Comparison of ENCODE assay signal across 34 cellular contexts in the genomic region with DNA sequence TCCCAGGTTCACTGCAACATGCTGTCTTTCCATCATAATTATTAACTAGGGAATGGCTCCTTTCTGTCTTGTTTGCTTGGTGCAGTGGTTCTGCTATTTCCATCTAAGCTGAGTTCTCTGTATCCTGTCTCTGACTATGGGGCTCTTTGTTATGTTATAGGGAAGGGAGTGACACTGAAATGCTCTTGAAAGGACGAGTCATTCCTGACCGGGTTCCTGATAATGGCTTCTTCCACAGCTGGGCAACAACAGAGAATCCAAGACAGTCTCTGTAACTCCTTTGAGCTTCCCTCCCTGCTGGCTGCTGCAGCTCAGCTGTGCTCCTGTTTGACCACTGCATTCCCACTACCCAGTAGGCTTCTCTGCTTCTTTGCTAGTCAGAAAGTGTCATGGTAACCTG. TPM values are rescaled to one million over a fixed set of nuclear protein-coding genes. Genes with fewer than 3 reads are reported as not detected.
DNase-seq lines count a peak whose midpoint lies in the region; ATAC-seq, FAIRE-seq and TF ChIP-seq lines count a peak whose summit lies in the region.
"Had no signal": no experiment of that assay in that cellular context is flagged by ENCODE, and none has a peak within 500 bp of the region (broad histone marks: within the 10 kb centered on the region; RNA-seq: fewer than 3 reads in every experiment).

No MANE protein-coding gene starts in this region.

- DNase-seq in HepG2 (ENCODE audit: low spot score), result peak; percentile 53
- DNase-seq in right lobe of liver, result no peak
- DNase-seq in H1 (ENCODE audit: low read depth in 1 of 2, low spot score in 2 of 2), result no peak
- DNase-seq in mesenchymal stem cell, result no peak
- no peak for DNase-seq in kidney
- no peak for DNase-seq in small intestine
- DNase-seq: activated CD4-positive, alpha-beta T cell treated with anti-CD3 and anti-CD28 coated beads, Interleukin-2, amount 50 U/mL, for 1 hour; activated CD4-positive, CD25-positive, alpha-beta regulatory T cell; activated effector memory CD4-positive, alpha-beta T cell treated with anti-CD3 and anti-CD28 coated beads, Interleukin-2, amount 50 U/mL, for 16 hours; activated T-cell treated with anti-CD3 and anti-CD28 coated beads, Interleukin-2, amount 50 U/mL, for 24 hours; gastrocnemius medialis; immature natural killer cell; left ventricle myocardium inferior; midbrain; naive thymus-derived CD4-positive, alpha-beta T cell; NCI-H1092; NCI-H1694; NCI-H446; OCI-M1; retina; SK-N-SH; stimulated activated naive CD8-positive, alpha-beta T cell treated with anti-CD3 and anti-CD28 coated beads, Interleukin-15, Interleukin-2, amounts not matched to agents 100 U/mL and 50 U/mL, for 24 hours; uterus had no signal

- no peak for TF ChIP-seq CTCF in HepG2 (CRISPR knock-in tag; IDR thresholded peaks at IDR 0.05)
- no peak for TF ChIP-seq CTCF in right lobe of liver (IDR thresholded peaks at IDR 0.05)
- TF ChIP-seq CTCF in H1 (IDR thresholded peaks at IDR 0.05; ENCODE audit: control extremely low read depth in 1 of 3, insufficient read depth in 1 of 3, low read depth in 1 of 3, low read length in 3 of 3), result no peak
- no peak for TF ChIP-seq CTCF in kidney (IDR thresholded peaks at IDR 0.05; ENCODE audit: borderline replicate concordance, extremely low read depth, insufficient read depth)

- no peak overlapping the region for H2BK20ac ChIP-seq in H1 (ENCODE audit: low read length)

- H4K91ac ChIP-seq in H1 (replicated peaks; ENCODE audit: insufficient read length, low read length), result no peak overlapping the region
- H4K91ac ChIP-seq in mesenchymal stem cell (ENCODE audit: low read length), result no peak overlapping the region

- TF ChIP-seq POLR2A in HepG2 (IDR thresholded peaks at IDR 0.05; ENCODE audit: insufficient read depth in 1 of 2, low read depth in 2 of 2, low read length in 2 of 2), result no peak
- no peak for TF ChIP-seq POLR2A in right lobe of liver (IDR thresholded peaks at IDR 0.05)
- no peak for TF ChIP-seq POLR2A in H1 (IDR thresholded peaks at IDR 0.05; ENCODE audit: control extremely low read depth in 1 of 2, low read depth in 2 of 2, low read length in 2 of 2)

- H3K18ac ChIP-seq in H1 (ENCODE audit: extremely low read depth, low read length), result no peak overlapping the region
- H3K18ac ChIP-seq in mesenchymal stem cell (ENCODE audit: low read depth in 1 of 2, low read length in 2 of 2), result no peak overlapping the region

- H3K14ac ChIP-seq in H1 (ENCODE audit: insufficient read length) (no peak overlapping the region), mesenchymal stem cell (ENCODE audit: low read length in 2 of 2) (no peak overlapping the region)

- H3K4me2 ChIP-seq in HepG2 (ENCODE audit: low read depth, low read length) (peak overlapping the region; percentile 48), H1 (ENCODE audit: insufficient read depth in 1 of 2, low read depth in 2 of 2, low read length in 2 of 2) (no peak overlapping the region), mesenchymal stem cell (ENCODE audit: low read length, poor library complexity, severe bottlenecking) (no peak overlapping the region)
- H3K4me2 ChIP-seq: SK-N-SH had no signal

- H2AK5ac ChIP-seq in H1 (ENCODE audit: low read depth, low read length), result no peak overlapping the region
- H2AK5ac ChIP-seq in mesenchymal stem cell (ENCODE audit: low read length, severe bottlenecking), result no peak overlapping the region

- H3K27ac ChIP-seq in HepG2 (ENCODE audit: extremely low read length, insufficient read depth, low read length) (no peak overlapping the region), right lobe of liver (no peak overlapping the region), H1 (ENCODE audit: low read depth, low read length) (no peak overlapping the region), mesenchymal stem cell (ENCODE audit: low read length, poor library complexity, severe bottlenecking) (peak overlapping the region; percentile 65), kidney (ENCODE audit: low read depth in 2 of 2, low read length in 2 of 2) (no peak overlapping the region), small intestine (ENCODE audit: low read depth in 1 of 2, low read length in 1 of 2) (no peak overlapping the region)
- H3K27ac ChIP-seq: gastrocnemius medialis, left ventricle myocardium inferior, skin epidermis, thoracic aorta, uterus had no signal

- H3K23ac ChIP-seq in H1 (ENCODE audit: insufficient read length) (no peak overlapping the region), mesenchymal stem cell (ENCODE audit: low read length in 2 of 2) (no peak overlapping the region)

- H2BK5ac ChIP-seq in H1 (ENCODE audit: low read depth, low read length) (no peak overlapping the region), mesenchymal stem cell (ENCODE audit: low read depth, low read length, poor library complexity, severe bottlenecking) (no peak overlapping the region)

- CTCF ChIA-PET in HepG2 (lab: Yijun Ruan, JAX; ENCODE audit: low intra/inter-chr PET ratio, low total read pairs), result no interaction called here
- CTCF ChIA-PET in H1 (lab: Charles Lee; ENCODE audit: partially characterized antibody), result interaction anchor here (0.8 to 2.6 kb wide), 6 partner anchors 11 to 177 kb away, joined by 3 to 13 read pairs (median 4); no protein-coding TSS in a partner anchor

- ATAC-seq in HepG2 (peak; percentile 68), right lobe of liver (no peak), GM18907 (IDR thresholded peaks at IDR 0.05; ENCODE audit: unreplicated experiment) (no peak), GM18858 (IDR thresholded peaks at IDR 0.05; ENCODE audit: unreplicated experiment) (no peak)
- ATAC-seq: gastrocnemius medialis; GM12878; HCT116; naive thymus-derived CD4-positive, alpha-beta T cell; stimulated activated naive CD8-positive, alpha-beta T cell treated with anti-CD3 and anti-CD28 coated beads, Interleukin-15, Interleukin-2, amounts not matched to agents 100 U/mL and 50 U/mL, for 24 hours had no signal

- no peak overlapping the region for H2BK15ac ChIP-seq in H1 (ENCODE audit: low read length)
- no peak overlapping the region for H2BK15ac ChIP-seq in mesenchymal stem cell (ENCODE audit: low read depth, poor library complexity, severe bottlenecking)

- in situ Hi-C loops in HepG2 (cut with HindIII; ENCODE audit: extremely low pct_ligation_motif_present, low pct_unique_long_range_greater_than_20kb), result no loop called here

- no peak overlapping the region for H3K56ac ChIP-seq in H1 (replicated peaks; ENCODE audit: insufficient read length, low read depth, low read length)

- H2BK120ac ChIP-seq in H1 (replicated peaks; ENCODE audit: low read depth, low read length) (no peak overlapping the region), mesenchymal stem cell (ENCODE audit: low read depth, low read length) (no peak overlapping the region)

- POLR2A ChIA-PET in HepG2 (lab: Yijun Ruan, JAX), result no interaction called here
- POLR2A ChIA-PET in H1 (lab: Charles Lee; ENCODE audit: partially characterized antibody), result interaction anchor here (1.0 kb wide), 1 partner anchor 14 kb away, joined by 3 read pairs; no protein-coding TSS in a partner anchor

- TF ChIP-seq RAD21 in HepG2 (CRISPR knock-in tag; IDR thresholded peaks at IDR 0.05) (no peak), H1 (IDR thresholded peaks at IDR 0.05 in 1 of 2, conservative IDR thresholded peaks at IDR 0.05 in 1 of 2; ENCODE audit: low read depth in 2 of 2, low read length in 2 of 2) (no peak)

- H3K23me2 ChIP-seq in H1 (ENCODE audit: low read depth, low read length), result no peaks in the 10 kb centered on the region

- TF ChIP-seq EP300 in HepG2 (IDR thresholded peaks at IDR 0.05; ENCODE audit: low read depth in 2 of 2, low read length in 2 of 2) (no peak), HepG2 (CRISPR knock-in tag; IDR thresholded peaks at IDR 0.05; ENCODE audit: borderline replicate concordance) (no peak), H1 (IDR thresholded peaks at IDR 0.05; ENCODE audit: borderline replicate concordance in 1 of 2, low read depth in 2 of 2, low read length in 2 of 2) (no peak)

- H4K20me1 ChIP-seq in HepG2 (ENCODE audit: insufficient read depth, low read length), result no peaks in the 10 kb centered on the region
- no peaks in the 10 kb centered on the region for H4K20me1 ChIP-seq in H1 (replicated peaks in 1 of 2; ENCODE audit: control insufficient read depth in 1 of 2, insufficient read depth in 2 of 2, low read length in 2 of 2)

- H3K36me3 ChIP-seq in HepG2 (replicated peaks in 1 of 2; ENCODE audit: control insufficient read depth in 1 of 2, insufficient read depth in 2 of 2, low read length in 2 of 2), result no peaks in the 10 kb centered on the region
- H3K36me3 ChIP-seq in right lobe of liver, result no peaks in the 10 kb centered on the region
- H3K36me3 ChIP-seq in H1 (ENCODE audit: control insufficient read depth in 2 of 4, insufficient read depth in 4 of 4, low read length in 3 of 4), result no peaks in the 10 kb centered on the region
- H3K36me3 ChIP-seq in mesenchymal stem cell (ENCODE audit: control insufficient read depth in 1 of 2, insufficient read depth in 2 of 2, low read depth in 1 of 2, low read length in 2 of 2), result peaks cover 0 to 9% of the 10 kb centered on the region in 2 experiments
- H3K36me3 ChIP-seq in kidney (ENCODE audit: control insufficient read depth in 1 of 2, insufficient read depth in 2 of 2, low read length in 2 of 2), result no peaks in the 10 kb centered on the region
- no peaks in the 10 kb centered on the region for H3K36me3 ChIP-seq in small intestine (ENCODE audit: control insufficient read depth in 2 of 2, insufficient read depth in 2 of 2, low read length in 2 of 2)
- H3K36me3 ChIP-seq: gastrocnemius medialis, left ventricle myocardium inferior, thoracic aorta, uterus had no signal

- no peaks in the 10 kb centered on the region for H3K9me3 ChIP-seq in HepG2 (ENCODE audit: low read length)
- no peaks in the 10 kb centered on the region for H3K9me3 ChIP-seq in right lobe of liver
- no peaks in the 10 kb centered on the region for H3K9me3 ChIP-seq in H1 (ENCODE audit: insufficient read depth in 2 of 2, low read depth in 1 of 2, low read length in 1 of 2)
- no peaks in the 10 kb centered on the region for H3K9me3 ChIP-seq in mesenchymal stem cell (ENCODE audit: control insufficient read depth, low read length)
- no peaks in the 10 kb centered on the region for H3K9me3 ChIP-seq in kidney (ENCODE audit: control insufficient read depth in 1 of 2, low read length in 2 of 2)
- no peaks in the 10 kb centered on the region for H3K9me3 ChIP-seq in small intestine (ENCODE audit: control insufficient read depth, low read depth)
- H3K9me3 ChIP-seq: gastrocnemius medialis, left ventricle myocardium inferior, SK-N-SH, thoracic aorta, uterus had no signal

- H2BK12ac ChIP-seq in H1 (ENCODE audit: low read depth, low read length), result no peak overlapping the region
- no peak overlapping the region for H2BK12ac ChIP-seq in mesenchymal stem cell (ENCODE audit: low read length in 2 of 2)

- no peak overlapping the region for H4K5ac ChIP-seq in H1 (ENCODE audit: insufficient read length, low read depth, low read length)

- BruUV-seq in HepG2 (replicated peaks; lab: Mats Ljungman, UMichigan), result no TSS peak

- H2AFZ ChIP-seq in HepG2 (ENCODE audit: low read length) (peak overlapping the region; percentile 48), H1 (ENCODE audit: low read length) (peak overlapping the region; percentile 72; the same call in 1 of the 2 replicates), mesenchymal stem cell (ENCODE audit: low read depth, low read length) (no peak overlapping the region)

- H3K4ac ChIP-seq in H1 (replicated peaks; ENCODE audit: insufficient read length, low read depth, low read length), result no peak overlapping the region
- H3K4ac ChIP-seq in mesenchymal stem cell (ENCODE audit: low read depth in 1 of 2, low read length in 2 of 2), result no peak overlapping the region

- peaks cover 18% of the 10 kb centered on the region for H3K4me1 ChIP-seq in HepG2 (ENCODE audit: insufficient read depth, low read length)
- no peaks in the 10 kb centered on the region for H3K4me1 ChIP-seq in right lobe of liver
- peaks cover 0 to 2% (median 0%) of the 10 kb centered on the region in 4 experiments; a peak in 1 of 7 replicates for H3K4me1 ChIP-seq in H1 (replicated peaks in 1 of 4; ENCODE audit: control insufficient read depth in 3 of 4, insufficient read depth in 4 of 4, low read length in 3 of 4)
- H3K4me1 ChIP-seq in mesenchymal stem cell (ENCODE audit: control insufficient read depth, insufficient read depth, low read depth, low read length), result peaks cover 18% of the 10 kb centered on the region
- no peaks in the 10 kb centered on the region for H3K4me1 ChIP-seq in kidney (ENCODE audit: control insufficient read depth in 1 of 2, insufficient read depth in 1 of 2, low read depth in 1 of 2, low read length in 2 of 2)
- no peaks in the 10 kb centered on the region for H3K4me1 ChIP-seq in small intestine (ENCODE audit: control insufficient read depth in 2 of 2, insufficient read depth in 1 of 2, low read depth in 1 of 2, low read length in 1 of 2)
- H3K4me1 ChIP-seq: gastrocnemius medialis, left ventricle myocardium inferior, uterus had no signal

- no peak overlapping the region for H3K9ac ChIP-seq in HepG2 (ENCODE audit: insufficient read depth, low read depth, low read length)
- no peak overlapping the region for H3K9ac ChIP-seq in H1 (replicated peaks in 1 of 4; ENCODE audit: extremely low read depth in 1 of 4, low read depth in 3 of 4, low read length in 3 of 4)
- no peak overlapping the region for H3K9ac ChIP-seq in mesenchymal stem cell (ENCODE audit: low read length)
- no peak overlapping the region for H3K9ac ChIP-seq in kidney (ENCODE audit: low read length in 2 of 2)
- H3K9ac ChIP-seq: SK-N-SH had no signal

- H3K27me3 ChIP-seq in HepG2 (ENCODE audit: control insufficient read depth in 1 of 2, insufficient read depth in 2 of 2, low read length in 2 of 2), result no peaks in the 10 kb centered on the region
- H3K27me3 ChIP-seq in right lobe of liver, result no peaks in the 10 kb centered on the region
- H3K27me3 ChIP-seq in H1 (replicated peaks in 1 of 4; ENCODE audit: control insufficient read depth in 3 of 4, extremely low read depth in 1 of 4, insufficient read depth in 3 of 4, low read length in 3 of 4), result no peaks in the 10 kb centered on the region
- H3K27me3 ChIP-seq in mesenchymal stem cell (ENCODE audit: control insufficient read depth in 1 of 2, insufficient read depth in 1 of 2, low read length in 2 of 2), result peaks cover 0 to 47% of the 10 kb centered on the region in 2 experiments
- H3K27me3 ChIP-seq in small intestine (ENCODE audit: control insufficient read depth in 2 of 2, insufficient read depth in 2 of 2, low read length in 2 of 2), result peaks cover 0 to 5% of the 10 kb centered on the region in 2 donors
- H3K27me3 ChIP-seq: uterus had no signal

- no peaks in the 10 kb centered on the region for H3K79me1 ChIP-seq in H1 (ENCODE audit: low read depth, low read length)
- H3K79me1 ChIP-seq in mesenchymal stem cell (replicated peaks; ENCODE audit: low read length, poor library complexity, severe bottlenecking), result peaks cover 34% of the 10 kb centered on the region

- intact Hi-C loops in HepG2 (cut with micrococcal nuclease; ENCODE audit: unreplicated experiment) (no loop called here), right lobe of liver (cut with DNase I) (no loop called here), kidney (cut with DNase I) (no loop called here)

- FAIRE-seq in HepG2 (lab: Jason Lieb, UNC) (no peak), H1 (lab: Jason Lieb, UNC) (no peak), kidney (lab: Jason Lieb, UNC) (no peak), small intestine (lab: Jason Lieb, UNC) (no peak)
- FAIRE-seq: A204.1, bronchial epithelial cell, endothelial cell of umbilical vein, GM12878 had no signal

- 4% methylated on average over 2 of the region's 2 CpGs for WGBS in HepG2 (ENCODE audit: low lambda C conversion rate)
- WGBS in right lobe of liver (ENCODE audit: insufficient coverage, low coverage, low lambda C conversion rate, missing lambda C conversion rate), result 0% methylated on average over 1 of the region's 2 CpGs
- WGBS in H1 (ENCODE audit: extremely low coverage in 1 of 2, insufficient coverage in 1 of 2, insufficient read length in 1 of 2, insufficient replicate concordance in 2 of 2, low coverage in 1 of 2, low lambda C conversion rate in 2 of 2, missing lambda C conversion rate in 1 of 2), 2 experiments, result 69% methylated on average over 2 of the region's 2 CpGs; no CpG with 5 or more reads in 1 of the 2 experiments
- WGBS in mesenchymal stem cell, result 5% methylated on average over 2 of the region's 2 CpGs
- 10 to 17% (median 13%) methylated on average over 2 of the region's 2 CpGs for WGBS in small intestine, 3 donors

- H3K4me3 ChIP-seq in HepG2 (replicated peaks in 1 of 3; ENCODE audit: insufficient read depth in 1 of 3, low read depth in 2 of 3, low read length in 3 of 3) (no peak overlapping the region), right lobe of liver (no peak overlapping the region), H1 (ENCODE audit: extremely low read depth in 1 of 4, insufficient read depth in 2 of 4, low read depth in 3 of 4, low read length in 4 of 4) (no peak overlapping the region), mesenchymal stem cell (ENCODE audit: insufficient read depth in 1 of 2, low read depth in 1 of 2, low read length in 2 of 2) (no peak overlapping the region), kidney (ENCODE audit: low read length in 2 of 2) (no peak overlapping the region), small intestine (ENCODE audit: low read depth in 1 of 2, low read length in 2 of 2) (no peak overlapping the region)
- H3K4me3 ChIP-seq: gastrocnemius medialis, GM12878, left ventricle myocardium inferior, skin epidermis, thoracic aorta, uterus had no signal

- no peaks in the 10 kb centered on the region for H3K79me2 ChIP-seq in HepG2 (ENCODE audit: insufficient read depth, low read length)
- H3K79me2 ChIP-seq in H1 (ENCODE audit: control insufficient read depth in 1 of 2, insufficient read depth in 2 of 2, low read length in 2 of 2), result no peaks in the 10 kb centered on the region

- H4K8ac ChIP-seq in H1 (ENCODE audit: extremely low read depth, insufficient read depth, low read length), result no peak overlapping the region
- H4K8ac ChIP-seq in mesenchymal stem cell (ENCODE audit: low read length), result no peak overlapping the region

RNA-seq across cellular contexts. Expression of gene OR2AT4, which starts 24.1 kb away (rescaled TPM):
- total RNA-seq in HepG2 (2016; rRNA removed; fragmentation: Illumina TruSeq; extraction: Trizol) (not detected in 2 replicates), right lobe of liver (not detected), kidney (not detected)
- total RNA-seq in HepG2 (2016; cell fraction: cytosol; rRNA removed; fragmentation: Illumina TruSeq; extraction: Trizol; ENCODE audit: low read depth), result not detected in 2 replicates
- total RNA-seq in HepG2 (2016; cell fraction: insoluble cytoplasmic fraction; rRNA removed; fragmentation: Illumina TruSeq; extraction: Trizol), result not detected in 2 replicates
- not detected in 2 replicates for total RNA-seq in HepG2 (2016; cell fraction: membrane; rRNA removed; fragmentation: Illumina TruSeq; extraction: Trizol)
- total RNA-seq in HepG2 (2016; cell fraction: nucleus; rRNA removed; fragmentation: Illumina TruSeq; extraction: Trizol), result not detected in 2 replicates
- polyA plus RNA-seq in HepG2 (2011; rRNA removed) (not detected in 2 replicates), H1 (2011; rRNA removed) (0.09 TPM in 1 of 2 replicates, not detected in the other), kidney (ENCODE audit: insufficient read depth, low read depth, low replicate concordance) (not detected), small intestine (not detected)
- polyA plus RNA-seq in HepG2 (2011; cell fraction: cytosol; rRNA removed), result not detected in 2 replicates
- not detected in 2 replicates for polyA plus RNA-seq in HepG2 (2011; cell fraction: nucleus; rRNA removed)
- not detected in 2 replicates for polyA plus RNA-seq in HepG2 (2012)
- polyA plus RNA-seq in HepG2 (2016; cell fraction: cytosol; fragmentation: Illumina TruSeq; extraction: Trizol; ENCODE audit: low read depth), result not detected in 2 replicates
- polyA plus RNA-seq in HepG2 (2016; cell fraction: insoluble cytoplasmic fraction; fragmentation: Illumina TruSeq; extraction: Trizol; ENCODE audit: low read depth), result not detected in 2 replicates
- polyA plus RNA-seq in HepG2 (2016; cell fraction: membrane; fragmentation: Illumina TruSeq; extraction: Trizol; ENCODE audit: low read depth), result not detected in 2 replicates
- not detected in 2 replicates for polyA plus RNA-seq in HepG2 (2016; cell fraction: nucleus; fragmentation: Illumina TruSeq; extraction: Trizol; ENCODE audit: insufficient read depth, low read depth)
- polyA minus RNA-seq in HepG2 (2011; rRNA and poly(A)+ RNA removed; ENCODE audit: low replicate concordance), result not detected in 2 replicates
- not detected in 2 replicates for polyA minus RNA-seq in HepG2 (2011; cell fraction: cytosol; rRNA and poly(A)+ RNA removed)
- polyA minus RNA-seq in HepG2 (2011; cell fraction: nucleus; rRNA and poly(A)+ RNA removed), result not detected in 2 replicates
- total RNA-seq in H1 (2021; fragmentation: NEBNext Ultra II Directional; extraction: Animal tissue kit (Norgen Biotek cat#: 25700)), result not detected in 2 replicates
- 0.01 TPM for polyA plus RNA-seq in H1 (2011; cell fraction: cytosol; rRNA removed)
- 0.14 TPM for polyA plus RNA-seq in H1 (2011; cell fraction: nucleus; rRNA removed)
- not detected in 4 replicates for polyA plus RNA-seq in H1 (2012, experiment 1 of 2)
- polyA plus RNA-seq in H1 (2012, experiment 2 of 2), result not detected
- polyA plus RNA-seq in H1 (2013, experiment 1 of 2), result not detected
- polyA plus RNA-seq in H1 (2013, experiment 2 of 2), result not detected
- not detected in 2 replicates for polyA minus RNA-seq in H1 (2011; rRNA and poly(A)+ RNA removed)
- not detected for polyA minus RNA-seq in H1 (2011; cell fraction: cytosol; rRNA and poly(A)+ RNA removed)
- not detected for polyA minus RNA-seq in H1 (2011; cell fraction: nucleus; rRNA and poly(A)+ RNA removed)
- not detected for polyA plus RNA-seq in mesenchymal stem cell (2013, experiment 1 of 2)
- polyA plus RNA-seq in mesenchymal stem cell (2013, experiment 2 of 2), result not detected
- total RNA-seq: bronchial epithelial cell; endothelial cell of umbilical vein; gastrocnemius medialis; GM12878; left ventricle myocardium inferior; naive thymus-derived CD4-positive, alpha-beta T cell; omental fat pad; thoracic aorta; uterus had no signal
- polyA plus RNA-seq: endothelial cell of umbilical vein; IgD-negative memory B cell; immature natural killer cell; naive thymus-derived CD4-positive, alpha-beta T cell; SK-N-SH had no signal

Comparison
In these comparisons a context has a peak if more than half of its experiments do, and no peak if none do; other contexts are left out.
1. Of the 41 proteins assayed by ChIP-seq in both HepG2 and H1: peak only in HepG2: none; only in H1: YY1; in both: none; in neither: 40.